ENCODE assay signal across 8 cellular contexts in the genomic region with DNA sequence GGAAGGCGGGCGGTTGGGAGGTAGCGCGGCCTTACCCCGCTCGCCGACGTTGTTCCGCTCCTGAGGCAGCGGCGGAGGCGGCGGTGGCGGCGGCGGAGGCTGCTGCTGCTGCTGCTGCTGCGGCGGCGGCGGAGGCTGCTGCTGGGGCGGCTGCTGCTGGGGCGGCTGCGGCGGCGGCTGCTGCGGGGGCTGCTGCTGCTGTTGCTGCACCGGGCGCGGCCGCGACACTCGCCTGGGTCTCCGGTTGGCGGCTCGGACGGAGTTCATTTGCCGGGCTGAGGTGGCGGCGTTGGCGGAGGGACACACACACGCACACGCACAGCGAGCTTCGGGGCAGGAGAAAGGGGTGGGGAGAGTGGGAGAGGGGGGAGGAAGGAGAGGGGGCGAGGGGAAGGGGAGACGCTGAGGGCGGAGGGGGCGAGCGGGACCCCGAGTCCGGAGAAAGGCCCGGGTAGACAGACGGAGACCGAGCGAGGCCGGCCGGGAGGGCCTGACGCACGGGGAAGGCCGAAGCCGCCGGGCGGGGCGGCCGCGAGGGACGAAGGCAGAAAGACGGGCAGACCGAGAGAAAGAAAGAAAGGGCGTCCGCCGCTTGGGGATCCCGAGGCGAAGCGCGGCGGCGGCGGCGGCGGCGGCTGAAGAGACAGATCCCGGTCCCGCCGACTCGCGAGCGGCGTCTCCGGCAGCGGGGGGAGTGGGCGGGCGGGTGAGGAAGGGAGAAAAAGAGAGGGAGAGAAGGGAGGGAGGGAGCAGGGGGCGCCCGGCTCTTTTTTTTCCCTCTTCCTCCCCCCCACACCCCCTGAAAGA. TPM values are rescaled to one million over a fixed set of nuclear protein-coding genes. Genes with fewer than 3 reads are reported as not detected.
DNase-seq lines count a peak whose midpoint lies in the region; ATAC-seq and TF ChIP-seq lines count a peak whose summit lies in the region.

No MANE protein-coding gene starts in this region.

- H3K27ac ChIP-seq in effector memory CD4-positive, alpha-beta T cell (ENCODE audit: insufficient read depth, low read length, poor library complexity, severe bottlenecking), result peak overlapping the region; percentile 97
- peak overlapping the region; percentile 100 for H3K27ac ChIP-seq in mesendoderm (ENCODE audit: low read depth, low read length)

- no peaks in the 10 kb centered on the region for H3K79me1 ChIP-seq in mesendoderm (ENCODE audit: low read length)

- TF ChIP-seq CTCF in GM13976 (IDR thresholded peaks at IDR 0.05; ENCODE audit: borderline replicate concordance, control extremely low read depth, extremely low read depth, insufficient read depth, missing control alignments), result no peak

- peak overlapping the region; percentile 16 for H2BK120ac ChIP-seq in mesendoderm (ENCODE audit: low read depth, low read length)

- H2BK5ac ChIP-seq in mesendoderm (ENCODE audit: low read length), result no peak overlapping the region

- peak overlapping the region; percentile 76 for H4K8ac ChIP-seq in mesendoderm (ENCODE audit: low read depth, low read length)

- in situ Hi-C loops in GM13976 (cut with MboI; ENCODE audit: low sequenced_read_pairs, unreplicated experiment), result no loop called here

- no peaks in the 10 kb centered on the region for H3K9me3 ChIP-seq in effector memory CD4-positive, alpha-beta T cell (ENCODE audit: control insufficient read depth, low read length)

- H2BK15ac ChIP-seq in mesendoderm (replicated peaks; ENCODE audit: low read depth), result no peak overlapping the region

- no peaks in the 10 kb centered on the region for H3K27me3 ChIP-seq in effector memory CD4-positive, alpha-beta T cell (replicated peaks; ENCODE audit: control insufficient read depth, insufficient read depth, low read length, poor library complexity, severe bottlenecking)
- no peaks in the 10 kb centered on the region for H3K27me3 ChIP-seq in mesendoderm (ENCODE audit: insufficient read depth, low read length, poor library complexity)

- peak overlapping the region; percentile 97 for H3K4me3 ChIP-seq in effector memory CD4-positive, alpha-beta T cell (ENCODE audit: insufficient read depth, low read depth, low read length, poor library complexity, severe bottlenecking)
- peak overlapping the region; percentile 91 for H3K4me3 ChIP-seq in mesendoderm (ENCODE audit: low read length)

- no peak overlapping the region for H3K23ac ChIP-seq in mesendoderm (ENCODE audit: low read length)

- H3K4ac ChIP-seq in mesendoderm (ENCODE audit: low read depth, low read length), result peak overlapping the region; percentile 99

- peak overlapping the region; percentile 95 for H3K9ac ChIP-seq in mesendoderm (ENCODE audit: low read length)

- peaks cover 31% of the 10 kb centered on the region for H3K79me2 ChIP-seq in mesendoderm (ENCODE audit: control insufficient read depth, insufficient read depth, low read length)

- H3K36me3 ChIP-seq in effector memory CD4-positive, alpha-beta T cell (ENCODE audit: control insufficient read depth, insufficient read depth, low read length), result no peaks in the 10 kb centered on the region
- no peaks in the 10 kb centered on the region for H3K36me3 ChIP-seq in mesendoderm (ENCODE audit: control insufficient read depth, insufficient read depth, low read length)

- peak; percentile 5 for ATAC-seq in HG02759 (IDR thresholded peaks at IDR 0.05; ENCODE audit: unreplicated experiment)
- no peak for ATAC-seq in GM18858 (IDR thresholded peaks at IDR 0.05; ENCODE audit: unreplicated experiment)

- no CpG with 5 or more reads among the region's 95 CpGs for WGBS in mesendoderm (ENCODE audit: extremely low coverage, insufficient coverage, low lambda C conversion rate)

- H3K4me2 ChIP-seq in mesendoderm (ENCODE audit: low read length), result peak overlapping the region; percentile 30

- H3K4me1 ChIP-seq in effector memory CD4-positive, alpha-beta T cell (ENCODE audit: control insufficient read depth, insufficient read depth, low read length, poor library complexity, severe bottlenecking), result peaks cover 9% of the 10 kb centered on the region
- no peaks in the 10 kb centered on the region for H3K4me1 ChIP-seq in mesendoderm (ENCODE audit: control insufficient read depth, low read depth, low read length)

- H3K18ac ChIP-seq in mesendoderm (ENCODE audit: low read length), result peak overlapping the region; percentile 100

- H3K56ac ChIP-seq in mesendoderm (ENCODE audit: low read length), result peak overlapping the region; percentile 97

- no peak overlapping the region for H4K5ac ChIP-seq in mesendoderm (ENCODE audit: low read length)

- H2AK5ac ChIP-seq in mesendoderm (ENCODE audit: low read length), result no peak overlapping the region

- DNase-seq in GM13976 (ENCODE audit: low spot score), result peak; percentile 55
- peak; percentile 47 for DNase-seq in NCI-H510A (lab: John Stamatoyannopoulos, UW)
- peak; percentile 30 to 44 for DNase-seq in activated CD8-positive, alpha-beta memory T cell treated with anti-CD3 and anti-CD28 coated beads for 4 hours (ENCODE audit: low read depth in 2 of 2)
- peak; percentile 35 to 47 (median 40) for DNase-seq in effector memory CD4-positive, alpha-beta T cell
- peak; percentile 67 for DNase-seq in mesendoderm
- DNase-seq in stimulated activated CD8-positive, alpha-beta memory T cell treated with anti-CD3 and anti-CD28 coated beads, Interleukin-15, amount 100 ng/mL, for 24 hours (ENCODE audit: low read depth), result peak; percentile 35

RNA-seq across cellular contexts. Expression of a gene that starts 0.6 kb away (rescaled TPM):
- 30.2 TPM for polyA plus RNA-seq in mesendoderm (2013, experiment 1 of 2)
- polyA plus RNA-seq in mesendoderm (2013, experiment 2 of 2), result 27.9 TPM
